ENCODE assay signal across 17 cellular contexts in genomic region chr18:67300498-67300897, GRCh38.
A peak's percentile ranks its signal among the peaks of the same experiment; 100 is the strongest.
DNase-seq lines count a peak whose midpoint lies in the region; ATAC-seq, FAIRE-seq and TF ChIP-seq lines count a peak whose summit lies in the region.
"Had no signal": no experiment of that assay in that cellular context is flagged by ENCODE, and none has a peak within 500 bp of the region (broad histone marks: within the 10 kb centered on the region; RNA-seq: fewer than 3 reads in every experiment).

No MANE protein-coding gene starts in this region.

- ATAC-seq in GM12878: no peak
- no peak for ATAC-seq in stimulated activated naive CD8-positive, alpha-beta T cell treated with anti-CD3 and anti-CD28 coated beads, Interleukin-15, amount 100 ng/mL, for 72 hours

- no peak for FAIRE-seq in GM12878 (lab: Jason Lieb, UNC)
- FAIRE-seq: GM18507 had no signal

- POLR2A ChIA-PET in MCF 10A (lab: Yijun Ruan, JAX) (interaction anchor here (0.8 kb wide), 1 partner anchor 8 kb away, joined by 3 read pairs; no protein-coding TSS in a partner anchor), GM12878 (lab: Charles Lee) (no interaction called here)

- peaks cover 10% of the 10 kb centered on the region for H3K4me1 Mint-ChIP-seq in MCF 10A (ENCODE audit: insufficient read depth, unreplicated experiment)
- H3K4me1 Mint-ChIP-seq in stimulated activated naive CD8-positive, alpha-beta T cell treated with anti-CD3 and anti-CD28 coated beads, Interleukin-15, amount 100 ng/mL, for 72 hours: peaks cover 21% of the 10 kb centered on the region
- H3K4me1 Mint-ChIP-seq: neural crest cell had no signal

- no peaks in the 10 kb centered on the region for H3K36me3 ChIP-seq in breast epithelium
- no peaks in the 10 kb centered on the region for H3K36me3 ChIP-seq in GM12878 (ENCODE audit: control insufficient read depth in 2 of 2, insufficient read depth in 2 of 2, low read length in 1 of 2)
- H3K36me3 ChIP-seq: left ventricle myocardium inferior, Peyer's patch had no signal

- no peaks in the 10 kb centered on the region for H3K27me3 Mint-ChIP-seq in MCF 10A (ENCODE audit: insufficient read depth, unreplicated experiment)
- H3K27me3 Mint-ChIP-seq in stimulated activated naive CD8-positive, alpha-beta T cell treated with anti-CD3 and anti-CD28 coated beads, Interleukin-15, amount 100 ng/mL, for 72 hours: no peaks in the 10 kb centered on the region

- TF ChIP-seq CTCF in MCF 10A (IDR thresholded peaks at IDR 0.05; ENCODE audit: unreplicated experiment) (no peak), breast epithelium (IDR thresholded peaks at IDR 0.05) (no peak), NB4 (IDR thresholded peaks at IDR 0.05; ENCODE audit: low read depth, low read length) (no peak), GM12878 (IDR thresholded peaks at IDR 0.05 in 2 of 3, conservative IDR thresholded peaks at IDR 0.05 in 1 of 3; ENCODE audit: control insufficient read depth in 2 of 3, extremely low read depth in 1 of 3, insufficient read depth in 1 of 3, low read depth in 3 of 3, low read length in 3 of 3) (no peak)

- no peak overlapping the region for H3K4me3 Mint-ChIP-seq in MCF 10A (ENCODE audit: unreplicated experiment)
- no peak overlapping the region for H3K4me3 Mint-ChIP-seq in stimulated activated naive CD8-positive, alpha-beta T cell treated with anti-CD3 and anti-CD28 coated beads, Interleukin-15, amount 100 ng/mL, for 72 hours
- H3K4me3 Mint-ChIP-seq: neural crest cell had no signal

- H3K9ac ChIP-seq in GM12878 (ENCODE audit: control insufficient read depth, insufficient read depth, low read length): no peak overlapping the region

- H4K20me1 ChIP-seq in GM12878 (ENCODE audit: control insufficient read depth, insufficient read depth): no peaks in the 10 kb centered on the region

- TF ChIP-seq RAD21 in GM12878 (IDR thresholded peaks at IDR 0.05; ENCODE audit: insufficient read depth, low read depth, low read length): no peak

- in situ Hi-C loops in GM12878 (cut with MboI): no loop called here

- H3K36me3 Mint-ChIP-seq in MCF 10A (ENCODE audit: insufficient read depth, unreplicated experiment): no peaks in the 10 kb centered on the region

- no TSS peak for BruUV-seq in MCF 10A (replicated peaks; lab: Mats Ljungman, UMichigan)
- BruUV-seq in GM12878 (replicated peaks; lab: Mats Ljungman, UMichigan): no TSS peak

- TF ChIP-seq EP300 in GM12878 (IDR thresholded peaks at IDR 0.05; ENCODE audit: borderline replicate concordance in 1 of 2, control insufficient read depth in 1 of 2, low read depth in 2 of 2, low read length in 2 of 2): no peak

- peak overlapping the region; percentile 91 for H3K27ac Mint-ChIP-seq in MCF 10A (ENCODE audit: low read depth, unreplicated experiment)
- no peak overlapping the region for H3K27ac Mint-ChIP-seq in stimulated activated naive CD8-positive, alpha-beta T cell treated with anti-CD3 and anti-CD28 coated beads, Interleukin-15, amount 100 ng/mL, for 72 hours

- no peak for TF ChIP-seq POLR2A in breast epithelium (IDR thresholded peaks at IDR 0.05)
- TF ChIP-seq POLR2A in NB4 (IDR thresholded peaks at IDR 0.05; ENCODE audit: extremely low read depth, insufficient read length): no peak
- TF ChIP-seq POLR2A in GM12878 (IDR thresholded peaks at IDR 0.05; ENCODE audit: low read depth, low read length): no peak

- no peak overlapping the region for H3K4me2 ChIP-seq in GM12878 (ENCODE audit: control insufficient read depth, insufficient read depth)

- no peaks in the 10 kb centered on the region for H3K9me3 Mint-ChIP-seq in MCF 10A (ENCODE audit: unreplicated experiment)
- H3K9me3 Mint-ChIP-seq in stimulated activated naive CD8-positive, alpha-beta T cell treated with anti-CD3 and anti-CD28 coated beads, Interleukin-15, amount 100 ng/mL, for 72 hours: peaks cover 19 to 31% of the 10 kb centered on the region in 2 donors

- SMC1A ChIA-PET in GM12878 (lab: Charles Lee; ENCODE audit: uncharacterized antibody, unreplicated experiment): no interaction called here

- no peak for DNase-seq in MCF 10A (ENCODE audit: unreplicated experiment)
- DNase-seq in breast epithelium (ENCODE audit: low spot score in 2 of 2): no peak
- DNase-seq in NB4 (ENCODE audit: low read depth): peak; percentile 45
- no peak for DNase-seq in GM12878 (ENCODE audit: low read depth, low spot score)
- peak; percentile 13 to 26 for DNase-seq in stimulated activated naive CD8-positive, alpha-beta T cell treated with anti-CD3 and anti-CD28 coated beads, Interleukin-15, amount 100 ng/mL, for 72 hours
- DNase-seq in caudate nucleus (lab: John Stamatoyannopoulos, UW): no peak
- no peak for DNase-seq in NCI-H510A (lab: John Stamatoyannopoulos, UW)
- DNase-seq: central memory CD4-positive, alpha-beta T cell; GDM1; GOT3; hippocampal formation; left ventricle myocardium inferior; NCI-H2081 treated with DMSO at 0.1 percent for 48 hours; Peyer's patch had no signal

- no peak overlapping the region for H3K4me3 ChIP-seq in breast epithelium
- no peak overlapping the region for H3K4me3 ChIP-seq in NB4 (ENCODE audit: low read depth, low read length)
- H3K4me3 ChIP-seq in GM12878: no peak overlapping the region
- H3K4me3 ChIP-seq: left ventricle myocardium inferior, Peyer's patch had no signal

- H2AFZ ChIP-seq in GM12878 (ENCODE audit: control insufficient read depth, low read depth, low read length): no peak overlapping the region

- RAD21 ChIA-PET in GM12878 (lab: Charles Lee; ENCODE audit: unreplicated experiment): no interaction called here

- intact Hi-C loops in MCF 10A (cut with micrococcal nuclease) (no loop called here), breast epithelium (cut with DNase I; ENCODE audit: low total_unique reads) (no loop called here), GM12878 (cut with micrococcal nuclease; ENCODE audit: unreplicated experiment) (no loop called here)

- no peak overlapping the region for H3K27ac ChIP-seq in breast epithelium
- no peak overlapping the region for H3K27ac ChIP-seq in GM12878 (ENCODE audit: control insufficient read depth, insufficient read depth)
- no peak overlapping the region for H3K27ac ChIP-seq in caudate nucleus (ENCODE audit: low read depth, low read length)
- H3K27ac ChIP-seq: C4-2B, left ventricle myocardium inferior, Peyer's patch had no signal

- H3K9me3 ChIP-seq in breast epithelium: peaks cover 9 to 12% of the 10 kb centered on the region in 2 donors
- no peaks in the 10 kb centered on the region; the same call in 2 of the 3 replicates for H3K9me3 ChIP-seq in GM12878 (replicated peaks; ENCODE audit: control insufficient read depth, insufficient read depth, low read length)

- no peaks in the 10 kb centered on the region for H3K79me2 ChIP-seq in GM12878 (ENCODE audit: control insufficient read depth, insufficient read depth, low read length)

- H3K4me1 ChIP-seq in breast epithelium: no peaks in the 10 kb centered on the region
- no peaks in the 10 kb centered on the region for H3K4me1 ChIP-seq in GM12878 (ENCODE audit: control insufficient read depth, insufficient read depth, low read length)
- H3K4me1 ChIP-seq: left ventricle myocardium inferior, Peyer's patch had no signal

- CTCF ChIA-PET in MCF 10A (lab: Yijun Ruan, JAX) (interaction anchor here (0.5 kb wide), 1 partner anchor 792 kb away, joined by 3 read pairs; no protein-coding TSS in a partner anchor), GM12878 (lab: Yijun Ruan, JAX) (no interaction called here)

- WGBS in GM12878 (ENCODE audit: insufficient coverage, insufficient replicate concordance, low lambda C conversion rate, missing lambda C conversion rate): 33% methylated on average over 4 of the region's 4 CpGs

- H3K27me3 ChIP-seq in breast epithelium (no peaks in the 10 kb centered on the region), GM12878 (replicated peaks in 1 of 2; ENCODE audit: control insufficient read depth in 2 of 2, insufficient read depth in 2 of 2, low read length in 1 of 2) (no peaks in the 10 kb centered on the region)
- H3K27me3 ChIP-seq: Peyer's patch had no signal

TF ChIP-seq in GM12878, 131 proteins besides CTCF, POLR2A, EP300 and RAD21 (continues in another document):
- TF ChIP-seq YY1 (IDR thresholded peaks at IDR 0.05; ENCODE audit: low read depth, low read length): no peak
- no peak for TF ChIP-seq PRDM15 (CRISPR knock-in tag; IDR thresholded peaks at IDR 0.05)
- TF ChIP-seq SUPT20H (IDR thresholded peaks at IDR 0.05; ENCODE audit: borderline replicate concordance, control insufficient read depth, low read depth, low read length): no peak

Comparison
In these comparisons a context has a peak if more than half of its experiments do, and no peak if none do; other contexts are left out.
1. DNase-seq: peak in NB4 (single experiment) and stimulated activated naive CD8-positive, alpha-beta T cell treated with anti-CD3 and anti-CD28 coated beads, Interleukin-15, amount 100 ng/mL, for 72 hours (2 of 2); none in MCF 10A (single experiment), breast epithelium (0 of 2), GM12878 (single experiment), caudate nucleus (0 of 61) and NCI-H510A (single experiment).